Comparison of ENCODE assay signal across 9 cellular contexts in the genomic region with DNA sequence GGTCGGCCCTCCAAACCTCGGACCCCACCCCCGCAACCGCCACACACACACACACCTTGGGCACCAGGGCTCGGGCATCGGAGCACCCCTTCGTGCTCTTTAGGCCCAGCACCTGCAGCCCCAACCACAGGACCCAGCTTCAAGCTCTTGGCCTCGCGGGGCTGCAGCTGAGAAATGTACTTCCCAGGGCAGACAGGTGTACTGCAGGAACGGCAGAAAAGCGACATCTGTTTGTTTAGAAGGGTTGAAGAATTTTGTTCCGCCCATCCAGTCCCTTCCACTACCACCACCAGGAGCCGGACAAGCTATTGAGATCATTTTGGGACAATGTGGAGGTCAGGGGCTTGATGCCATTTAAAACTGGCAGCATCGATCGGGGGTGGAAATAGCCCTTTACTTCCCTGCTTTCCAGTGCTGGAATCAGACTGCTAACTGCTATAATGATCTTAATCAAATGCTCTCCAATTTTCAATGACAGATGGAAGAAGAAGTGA. TPM values are rescaled to one million over a fixed set of nuclear protein-coding genes. Genes with fewer than 3 reads are reported as not detected.
DNase-seq lines count a peak whose midpoint lies in the region; ATAC-seq and TF ChIP-seq lines count a peak whose summit lies in the region.
"Had no signal": no experiment of that assay in that cellular context is flagged by ENCODE, and none has a peak within 500 bp of the region (broad histone marks: within the 10 kb centered on the region; RNA-seq: fewer than 3 reads in every experiment).

No MANE protein-coding gene starts in this region.

- TF ChIP-seq CTCF in endothelial cell (IDR thresholded peaks at IDR 0.05; ENCODE audit: unreplicated experiment): no peak
- TF ChIP-seq CTCF in osteocyte (IDR thresholded peaks at IDR 0.05): no peak

- ATAC-seq in HG02970 (IDR thresholded peaks at IDR 0.05; ENCODE audit: low FRiP score, unreplicated experiment) (no peak), HG02884 (IDR thresholded peaks at IDR 0.05; ENCODE audit: unreplicated experiment) (no peak), GM21360 (IDR thresholded peaks at IDR 0.05; ENCODE audit: unreplicated experiment) (no peak)

- H3K4me1 Mint-ChIP-seq in endothelial cell (ENCODE audit: unreplicated experiment) (peaks cover 9% of the 10 kb centered on the region), osteocyte (ENCODE audit: unreplicated experiment) (peaks cover 59% of the 10 kb centered on the region)

- H3K27me3 Mint-ChIP-seq in endothelial cell (ENCODE audit: unreplicated experiment): peaks cover 2% of the 10 kb centered on the region
- no peaks in the 10 kb centered on the region for H3K27me3 Mint-ChIP-seq in osteocyte (ENCODE audit: unreplicated experiment)

- no peak overlapping the region for H3K27ac Mint-ChIP-seq in endothelial cell (ENCODE audit: unreplicated experiment)
- H3K27ac Mint-ChIP-seq in osteocyte (ENCODE audit: unreplicated experiment): peak overlapping the region; percentile 70

- peak overlapping the region; percentile 47 for H3K4me3 Mint-ChIP-seq in endothelial cell (ENCODE audit: unreplicated experiment)
- H3K4me3 Mint-ChIP-seq in osteocyte (ENCODE audit: unreplicated experiment): peak overlapping the region; percentile 81

- H3K36me3 Mint-ChIP-seq in endothelial cell (ENCODE audit: low read depth, unreplicated experiment) (no peaks in the 10 kb centered on the region), osteocyte (ENCODE audit: unreplicated experiment) (peaks cover 6% of the 10 kb centered on the region)

- H3K9me3 Mint-ChIP-seq in endothelial cell (ENCODE audit: unreplicated experiment) (no peaks in the 10 kb centered on the region), osteocyte (ENCODE audit: unreplicated experiment) (no peaks in the 10 kb centered on the region)

- DNase-seq in COLO668 (lab: John Stamatoyannopoulos, UW; ENCODE audit: unreplicated experiment) (peak; percentile 87), NCI-H2107 treated with DMSO at 0.1 percent for 48 hours (lab: John Stamatoyannopoulos, UW; ENCODE audit: unreplicated experiment) (peak; percentile 48), endothelial cell (ENCODE audit: low spot score) (peak; percentile 15), osteocyte (ENCODE audit: extremely low spot score, unreplicated experiment) (no peak)
- no peak for DNase-seq in NK-92 treated with Interleukin-12 subunit alpha and Interleukin-12 subunit beta, amount 100 ng/mL, for 24 hours (lab: John Stamatoyannopoulos, UW)

RNA-seq across cellular contexts. Expression of gene SERTAD4, which starts 1.7 kb away (rescaled TPM):
- 0.72 TPM for total RNA-seq in endothelial cell (ENCODE audit: unreplicated experiment)
- total RNA-seq in osteocyte: 40.5 and 47.2 TPM in 2 replicates
- total RNA-seq: OCI-LY7 had no signal

Comparison
In these comparisons a context has a peak if more than half of its experiments do, and no peak if none do; other contexts are left out.
1. DNase-seq: peak in COLO668 (single experiment), NCI-H2107 treated with DMSO at 0.1 percent for 48 hours (single experiment) and endothelial cell (single experiment); none in osteocyte (single experiment) and NK-92 treated with Interleukin-12 subunit alpha and Interleukin-12 subunit beta, amount 100 ng/mL, for 24 hours (single experiment).
2. RNA of gene SERTAD4, which starts 1.7 kb away (total RNA-seq): 40.5 to 47.2 TPM in osteocyte; 0.72 TPM in endothelial cell (single experiment); every median in the first group is over 10 times any median in the second.